Comparison of ENCODE assay signal across 1 cellular context in the genomic region with DNA sequence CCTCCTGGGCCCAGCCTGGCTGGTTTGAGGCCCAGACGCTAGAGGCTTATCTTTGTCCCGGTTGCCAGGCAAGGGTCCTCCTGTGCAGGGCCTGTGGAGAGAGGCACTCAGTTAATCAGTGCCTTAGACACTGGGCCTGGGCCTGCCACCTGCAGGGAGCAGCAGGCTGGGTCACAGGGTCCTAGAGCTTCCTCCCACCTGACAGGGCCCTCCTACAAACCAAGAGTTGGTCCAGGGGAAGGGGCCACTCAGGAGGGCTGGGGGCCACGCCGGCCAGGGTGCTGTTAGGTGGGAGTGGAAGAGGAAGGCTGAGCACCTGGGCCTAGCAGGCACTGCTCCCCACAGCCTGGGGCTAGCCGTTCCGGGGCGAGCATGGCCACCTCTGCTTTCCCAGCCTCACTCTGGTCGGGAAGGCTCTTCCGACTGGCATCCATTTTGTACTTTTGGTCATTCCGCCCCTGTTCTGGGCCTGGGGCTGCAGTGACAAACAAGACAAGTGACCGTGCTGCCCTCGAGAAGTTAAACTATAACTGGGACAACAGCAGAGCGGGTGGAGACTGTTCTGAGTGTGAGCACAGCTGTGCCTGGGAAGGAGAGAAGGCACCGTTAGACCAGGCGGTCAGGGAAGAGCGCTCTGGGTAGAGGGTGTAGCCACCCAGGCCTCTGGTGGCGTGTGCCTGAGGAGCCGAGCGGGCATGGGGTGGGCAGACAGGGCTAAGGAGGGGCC.
A peak's percentile ranks its signal among the peaks of the same experiment; 100 is the strongest.
TF ChIP-seq lines count a peak whose summit lies in the region.

No MANE protein-coding gene starts in this region.

TF ChIP-seq in HepG2, 621 proteins besides CTCF, POLR2A, EP300 and RAD21 (continued from another document and continues in another):
- TF ChIP-seq PRDM15 (CRISPR knock-in tag; IDR thresholded peaks at IDR 0.05) (peak; percentile 61; the same call in 1 of the 2 replicates), KDM5B (CRISPR knock-in tag; IDR thresholded peaks at IDR 0.05; ENCODE audit: borderline replicate concordance) (peak; percentile 66; the same call in 1 of the 2 replicates), ZNF260 (CRISPR knock-in tag; IDR thresholded peaks at IDR 0.05; ENCODE audit: borderline replicate concordance, low read depth) (no peak), FOXK1 (CRISPR knock-in tag; IDR thresholded peaks at IDR 0.05; ENCODE audit: borderline replicate concordance, low read depth) (peak; percentile 9; the same call in 1 of the 2 replicates), MIER2 (CRISPR knock-in tag; IDR thresholded peaks at IDR 0.05) (0 out of 2 replicates have a peak, but pooled peaks have one; percentile 26), ZNF792 (CRISPR knock-in tag; IDR thresholded peaks at IDR 0.05) (peak; percentile 86), ZNF232 (CRISPR knock-in tag; IDR thresholded peaks at IDR 0.05; ENCODE audit: borderline replicate concordance) (peak; percentile 73; the same call in 1 of the 2 replicates), GATAD1 (CRISPR knock-in tag; IDR thresholded peaks at IDR 0.05) (peak; percentile 44; the same call in 1 of the 2 replicates), KMT2A (CRISPR knock-in tag; IDR thresholded peaks at IDR 0.05) (no peak; the same call in 1 of the 2 replicates), ZNF619 (CRISPR knock-in tag; IDR thresholded peaks at IDR 0.05) (peak; percentile 71; the same call in 1 of the 2 replicates), TGIF2 (CRISPR knock-in tag; IDR thresholded peaks at IDR 0.05) (peak; percentile 82), KAT7 (CRISPR knock-in tag; IDR thresholded peaks at IDR 0.05; ENCODE audit: borderline replicate concordance) (no peak; the same call in 1 of the 2 replicates), ZNF274 (CRISPR knock-in tag; IDR thresholded peaks at IDR 0.05) (0 out of 2 replicates have a peak, but pooled peaks have one; percentile 25), ZNF329 (CRISPR knock-in tag; IDR thresholded peaks at IDR 0.05; ENCODE audit: low read depth) (0 out of 2 replicates have a peak, but pooled peaks have one; percentile 27), KAT8 (CRISPR knock-in tag; IDR thresholded peaks at IDR 0.05) (peak; percentile 84), HNRNPH1 (optimal IDR thresholded peaks at IDR 0.05; ENCODE audit: low read depth, low read length) (peak; percentile 28), ZNF44 (CRISPR knock-in tag; IDR thresholded peaks at IDR 0.05) (0 out of 2 replicates have a peak, but pooled peaks have one; percentile 1), KLF16 (CRISPR knock-in tag; IDR thresholded peaks at IDR 0.05) (0 out of 4 replicates have a peak, but pooled peaks of 1 of the 2 experiments have one; percentile 43), ZNF460 (CRISPR knock-in tag; IDR thresholded peaks at IDR 0.05; ENCODE audit: borderline replicate concordance) (no peak), ZBTB7B (CRISPR knock-in tag; IDR thresholded peaks at IDR 0.05) (no peak; the same call in 1 of the 2 replicates), ISL2 (CRISPR knock-in tag; IDR thresholded peaks at IDR 0.05) (peak; percentile 55; the same call in 1 of the 2 replicates), NR1H2 (CRISPR knock-in tag; IDR thresholded peaks at IDR 0.05; ENCODE audit: borderline replicate concordance, low read depth) (peak; percentile 82; the same call in 1 of the 2 replicates), ZNF558 (CRISPR knock-in tag; IDR thresholded peaks at IDR 0.05; ENCODE audit: borderline replicate concordance) (no peak), ZNF777 (CRISPR knock-in tag; IDR thresholded peaks at IDR 0.05) (peak; percentile 54; the same call in 1 of the 2 replicates), ZFP36 (IDR thresholded peaks at IDR 0.05; ENCODE audit: borderline replicate concordance, low read depth, low read length, partially characterized antibody) (no peak), ZNF264 (CRISPR knock-in tag; IDR thresholded peaks at IDR 0.05) (peak; percentile 87), CHD4 (IDR thresholded peaks at IDR 0.05; ENCODE audit: borderline replicate concordance, low read length) (peak; percentile 12; the same call in 1 of the 2 replicates), ARHGAP35 (CRISPR knock-in tag; IDR thresholded peaks at IDR 0.05; ENCODE audit: borderline replicate concordance) (no peak), PCBP2 (optimal IDR thresholded peaks at IDR 0.05; ENCODE audit: low read depth, low read length, poor library complexity, severe bottlenecking) (no peak), ZNF652 (CRISPR knock-in tag; IDR thresholded peaks at IDR 0.05; ENCODE audit: borderline replicate concordance, low read depth) (no peak; the same call in 1 of the 2 replicates), HNF4A (CRISPR knock-in tag; IDR thresholded peaks at IDR 0.05) (peak; percentile 57), ARID2 (CRISPR knock-in tag; IDR thresholded peaks at IDR 0.05; ENCODE audit: borderline replicate concordance) (no peak), ZNF20 (CRISPR knock-in tag; IDR thresholded peaks at IDR 0.05) (no peak), ZNF710 (CRISPR knock-in tag; IDR thresholded peaks at IDR 0.05; ENCODE audit: borderline replicate concordance) (peak; percentile 54; the same call in 1 of the 2 replicates), SOX6 (IDR thresholded peaks at IDR 0.05) (no peak), SOX6 (CRISPR knock-in tag; IDR thresholded peaks at IDR 0.05) (peak; percentile 69), ZNF256 (CRISPR knock-in tag; conservative IDR thresholded peaks at IDR 0.05) (0 out of 2 replicates have a peak, but pooled peaks have one; percentile 60), ZNF205 (CRISPR knock-in tag; IDR thresholded peaks at IDR 0.05) (0 out of 2 replicates have a peak, but pooled peaks have one; percentile 31), ZNF83 (CRISPR knock-in tag; IDR thresholded peaks at IDR 0.05; ENCODE audit: borderline replicate concordance) (no peak), FOXP1 (IDR thresholded peaks at IDR 0.05) (no peak), FOXP1 (CRISPR knock-in tag; IDR thresholded peaks at IDR 0.05) (no peak), ZFP91 (CRISPR knock-in tag; IDR thresholded peaks at IDR 0.05; ENCODE audit: borderline replicate concordance) (peak; percentile 77), ZUFSP (CRISPR knock-in tag; IDR thresholded peaks at IDR 0.05; ENCODE audit: borderline replicate concordance) (no peak), PAXIP1 (CRISPR knock-in tag; conservative IDR thresholded peaks at IDR 0.05) (peak; percentile 81)
- TF ChIP-seq, protein P1, sequence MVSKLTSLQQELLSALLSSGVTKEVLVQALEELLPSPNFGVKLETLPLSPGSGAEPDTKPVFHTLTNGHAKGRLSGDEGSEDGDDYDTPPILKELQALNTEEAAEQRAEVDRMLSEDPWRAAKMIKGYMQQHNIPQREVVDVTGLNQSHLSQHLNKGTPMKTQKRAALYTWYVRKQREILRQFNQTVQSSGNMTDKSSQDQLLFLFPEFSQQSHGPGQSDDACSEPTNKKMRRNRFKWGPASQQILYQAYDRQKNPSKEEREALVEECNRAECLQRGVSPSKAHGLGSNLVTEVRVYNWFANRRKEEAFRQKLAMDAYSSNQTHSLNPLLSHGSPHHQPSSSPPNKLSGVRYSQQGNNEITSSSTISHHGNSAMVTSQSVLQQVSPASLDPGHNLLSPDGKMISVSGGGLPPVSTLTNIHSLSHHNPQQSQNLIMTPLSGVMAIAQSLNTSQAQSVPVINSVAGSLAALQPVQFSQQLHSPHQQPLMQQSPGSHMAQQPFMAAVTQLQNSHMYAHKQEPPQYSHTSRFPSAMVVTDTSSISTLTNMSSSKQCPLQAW (CRISPR knock-in tag; IDR thresholded peaks at IDR 0.05): peak; percentile 92
